ENCODE assay signal across 1 cellular context in the genomic region with DNA sequence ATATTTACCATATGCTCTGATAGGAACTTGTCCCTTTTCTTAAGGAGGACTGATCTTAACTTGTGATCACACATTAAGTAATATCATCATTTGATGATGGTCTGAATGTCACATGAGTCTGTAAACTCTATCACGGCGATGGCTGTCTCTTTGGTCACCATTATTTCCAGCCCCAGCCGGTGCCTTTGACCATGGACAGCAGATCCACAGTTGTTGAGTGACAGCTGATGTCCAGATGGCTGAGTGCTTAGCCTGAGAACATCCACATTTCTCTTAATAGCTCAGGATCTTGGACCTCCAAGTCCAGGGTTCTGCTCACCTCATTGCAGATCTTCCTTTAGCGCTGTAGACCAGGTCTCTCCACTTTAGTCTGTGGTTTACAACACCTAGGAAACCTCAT.
TF ChIP-seq lines count a peak whose summit lies in the region.

No MANE protein-coding gene starts in this region.

TF ChIP-seq in HEK293, 187 proteins besides CTCF, POLR2A, EP300 and RAD21 (continued from another document):
- TF ChIP-seq, protein P1, sequence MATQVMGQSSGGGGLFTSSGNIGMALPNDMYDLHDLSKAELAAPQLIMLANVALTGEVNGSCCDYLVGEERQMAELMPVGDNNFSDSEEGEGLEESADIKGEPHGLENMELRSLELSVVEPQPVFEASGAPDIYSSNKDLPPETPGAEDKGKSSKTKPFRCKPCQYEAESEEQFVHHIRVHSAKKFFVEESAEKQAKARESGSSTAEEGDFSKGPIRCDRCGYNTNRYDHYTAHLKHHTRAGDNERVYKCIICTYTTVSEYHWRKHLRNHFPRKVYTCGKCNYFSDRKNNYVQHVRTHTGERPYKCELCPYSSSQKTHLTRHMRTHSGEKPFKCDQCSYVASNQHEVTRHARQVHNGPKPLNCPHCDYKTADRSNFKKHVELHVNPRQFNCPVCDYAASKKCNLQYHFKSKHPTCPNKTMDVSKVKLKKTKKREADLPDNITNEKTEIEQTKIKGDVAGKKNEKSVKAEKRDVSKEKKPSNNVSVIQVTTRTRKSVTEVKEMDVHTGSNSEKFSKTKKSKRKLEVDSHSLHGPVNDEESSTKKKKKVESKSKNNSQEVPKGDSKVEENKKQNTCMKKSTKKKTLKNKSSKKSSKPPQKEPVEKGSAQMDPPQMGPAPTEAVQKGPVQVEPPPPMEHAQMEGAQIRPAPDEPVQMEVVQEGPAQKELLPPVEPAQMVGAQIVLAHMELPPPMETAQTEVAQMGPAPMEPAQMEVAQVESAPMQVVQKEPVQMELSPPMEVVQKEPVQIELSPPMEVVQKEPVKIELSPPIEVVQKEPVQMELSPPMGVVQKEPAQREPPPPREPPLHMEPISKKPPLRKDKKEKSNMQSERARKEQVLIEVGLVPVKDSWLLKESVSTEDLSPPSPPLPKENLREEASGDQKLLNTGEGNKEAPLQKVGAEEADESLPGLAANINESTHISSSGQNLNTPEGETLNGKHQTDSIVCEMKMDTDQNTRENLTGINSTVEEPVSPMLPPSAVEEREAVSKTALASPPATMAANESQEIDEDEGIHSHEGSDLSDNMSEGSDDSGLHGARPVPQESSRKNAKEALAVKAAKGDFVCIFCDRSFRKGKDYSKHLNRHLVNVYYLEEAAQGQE (tag by site-specific recombination; IDR thresholded peaks at IDR 0.05) = 0 out of 2 replicates have a peak, but pooled peaks have one; percentile 49
